17 cellular contexts compared by ENCODE assay signal in genomic region chrX:9821581-9821980, GRCh38. TPM values are rescaled to one million over a fixed set of nuclear protein-coding genes. Genes with fewer than 3 reads are reported as not detected.
A peak's percentile ranks its signal among the peaks of the same experiment; 100 is the strongest.
DNase-seq lines count a peak whose midpoint lies in the region; ATAC-seq and TF ChIP-seq lines count a peak whose summit lies in the region.
"Had no signal": no experiment of that assay in that cellular context is flagged by ENCODE, and none has a peak within 500 bp of the region (broad histone marks: within the 10 kb centered on the region; RNA-seq: fewer than 3 reads in every experiment).

No MANE protein-coding gene starts in this region.

- no peak overlapping the region for H2AFZ ChIP-seq in GM23338

- peaks cover 36% of the 10 kb centered on the region for H3K4me1 Mint-ChIP-seq in GM23338
- peaks cover 55% of the 10 kb centered on the region for H3K4me1 Mint-ChIP-seq in WTC11
- no peaks in the 10 kb centered on the region for H3K4me1 Mint-ChIP-seq in activated naive CD8-positive, alpha-beta T cell treated with anti-CD3 and anti-CD28 coated beads, Interleukin-2, amount 50 U/mL, for 24 hours

- intact Hi-C loops in spleen (cut with DNase I; ENCODE audit: low total_unique reads): no loop called here

- H3F3A ChIP-seq in GM23338 (replicated peaks; ENCODE audit: low read depth): no peaks in the 10 kb centered on the region

- H3K9me3 Mint-ChIP-seq in GM23338 (no peaks in the 10 kb centered on the region), WTC11 (no peaks in the 10 kb centered on the region)
- H3K9me3 Mint-ChIP-seq in activated naive CD8-positive, alpha-beta T cell treated with anti-CD3 and anti-CD28 coated beads, Interleukin-2, amount 50 U/mL, for 24 hours: no peaks in the 10 kb centered on the region
- H3K9me3 Mint-ChIP-seq: CD4-positive, alpha-beta T cell had no signal

- 0 out of 4 replicates have a peak, but pooled peaks of 1 of the 2 experiments have one; percentile 4 for TF ChIP-seq CTCF in GM23338 (conservative IDR thresholded peaks at IDR 0.05; ENCODE audit: low read depth in 2 of 2)
- TF ChIP-seq CTCF in WTC11 (IDR thresholded peaks at IDR 0.05): no peak
- TF ChIP-seq CTCF in spleen (IDR thresholded peaks at IDR 0.05 in 8 of 11, conservative IDR thresholded peaks at IDR 0.05 in 3 of 11): no peak
- TF ChIP-seq CTCF in right atrium auricular region (IDR thresholded peaks at IDR 0.05): no peak

- TF ChIP-seq POLR2A in spleen (IDR thresholded peaks at IDR 0.05): no peak

- H4K20me1 ChIP-seq in GM23338 (replicated peaks; ENCODE audit: insufficient read depth): no peaks in the 10 kb centered on the region; the same call in none of the 2 replicates
- H4K20me1 ChIP-seq: BLaER1 treated with 17β-estradiol and CSF1 and Interleukin-3, amounts not matched to agents 10 nM and 100 nM had no signal

- H3K27ac ChIP-seq in GM23338 (ENCODE audit: low read depth) (no peak overlapping the region), HUES6 (ENCODE audit: low read depth, low read length) (0 out of 2 replicates have a peak overlapping the region, but pooled peaks have one; percentile 13), spleen (no peak overlapping the region), right atrium auricular region (no peak overlapping the region)
- H3K27ac ChIP-seq: BLaER1 treated with 17β-estradiol and CSF1 and Interleukin-3, amounts not matched to agents 10 nM and 100 nM; HL-60; KMS-11 had no signal

- POLR2A ChIA-PET in WTC11 (lab: Charles Lee): interaction anchor here (0.5 kb wide), 1 partner anchor 23 kb away, joined by 6 read pairs; no protein-coding TSS in a partner anchor

- CTCF ChIA-PET in WTC11 (lab: Charles Lee): no interaction called here

- peaks cover 36% of the 10 kb centered on the region for H3K4me1 ChIP-seq in GM23338 (ENCODE audit: insufficient read depth)
- H3K4me1 ChIP-seq in HUES6 (ENCODE audit: control insufficient read depth, insufficient read depth, low read length): peaks cover 47% of the 10 kb centered on the region
- no peaks in the 10 kb centered on the region for H3K4me1 ChIP-seq in spleen
- H3K4me1 ChIP-seq in right atrium auricular region: no peaks in the 10 kb centered on the region

- no peak overlapping the region for H3K4me3 ChIP-seq in GM23338
- H3K4me3 ChIP-seq in HUES6 (ENCODE audit: low read depth, low read length): no peak overlapping the region
- no peak overlapping the region for H3K4me3 ChIP-seq in spleen
- H3K4me3 ChIP-seq in right atrium auricular region: no peak overlapping the region
- H3K4me3 ChIP-seq: BLaER1 treated with 17β-estradiol and CSF1 and Interleukin-3, amounts not matched to agents 10 nM and 100 nM had no signal

- no peak for DNase-seq in GM23338 (ENCODE audit: low spot score)
- no peak for DNase-seq in WTC11 (ENCODE audit: low spot score)
- peak; percentile 2 for DNase-seq in spleen
- no peak for DNase-seq in activated naive CD8-positive, alpha-beta T cell treated with anti-CD3 and anti-CD28 coated beads, Interleukin-2, amount 50 U/mL, for 24 hours
- DNase-seq in right atrium auricular region (ENCODE audit: low spot score): no peak
- DNase-seq in HuH-7 (ENCODE audit: low spot score): no peak
- DNase-seq: ACHN; CD4-positive, alpha-beta T cell; DMS153; DMS79 treated with DMSO at 0.1 percent for 48 hours; EL; GOT3 had no signal

- H3K9me2 ChIP-seq in GM23338 (ENCODE audit: insufficient read depth): no peaks in the 10 kb centered on the region

- no peak overlapping the region for H3K9ac ChIP-seq in HUES6 (ENCODE audit: low read length)
- H3K9ac ChIP-seq: BLaER1 treated with 17β-estradiol and CSF1 and Interleukin-3, amounts not matched to agents 10 nM and 100 nM; KMS-11 had no signal

- H3K79me2 ChIP-seq in GM23338 (replicated peaks; ENCODE audit: insufficient read depth): peaks cover 22% of the 10 kb centered on the region

- 67 to 91% (median 80%) methylated on average over 8 of the region's 8 CpGs for WGBS in spleen, 5 donors

- H3K4me3 Mint-ChIP-seq in GM23338: peak overlapping the region; percentile 47; the same call in 2 of the 3 replicates
- H3K4me3 Mint-ChIP-seq in WTC11: peak overlapping the region; percentile 48
- no peak overlapping the region for H3K4me3 Mint-ChIP-seq in activated naive CD8-positive, alpha-beta T cell treated with anti-CD3 and anti-CD28 coated beads, Interleukin-2, amount 50 U/mL, for 24 hours
- H3K4me3 Mint-ChIP-seq: CD4-positive, alpha-beta T cell had no signal

- peak overlapping the region; percentile 83 for H3K27ac Mint-ChIP-seq in GM23338
- peak overlapping the region; percentile 91 for H3K27ac Mint-ChIP-seq in WTC11
- no peak overlapping the region for H3K27ac Mint-ChIP-seq in activated naive CD8-positive, alpha-beta T cell treated with anti-CD3 and anti-CD28 coated beads, Interleukin-2, amount 50 U/mL, for 24 hours
- H3K27ac Mint-ChIP-seq: CD4-positive, alpha-beta T cell had no signal

- H3K36me3 ChIP-seq in GM23338 (ENCODE audit: insufficient read depth) (no peaks in the 10 kb centered on the region), HUES6 (ENCODE audit: control insufficient read depth, insufficient read depth, low read length) (no peaks in the 10 kb centered on the region), spleen (no peaks in the 10 kb centered on the region), right atrium auricular region (no peaks in the 10 kb centered on the region)
- H3K36me3 ChIP-seq: BLaER1 treated with 17β-estradiol and CSF1 and Interleukin-3, amounts not matched to agents 10 nM and 100 nM had no signal

- H3K9me3 ChIP-seq in HUES6 (ENCODE audit: control insufficient read depth, insufficient read depth, low read depth, low read length) (no peaks in the 10 kb centered on the region), spleen (no peaks in the 10 kb centered on the region), right atrium auricular region (no peaks in the 10 kb centered on the region)
- H3K9me3 ChIP-seq: BLaER1 treated with 17β-estradiol and CSF1 and Interleukin-3, amounts not matched to agents 10 nM and 100 nM had no signal

- H3K4me2 ChIP-seq in GM23338: peak overlapping the region; percentile 19
- H3K4me2 ChIP-seq: BLaER1 treated with 17β-estradiol and CSF1 and Interleukin-3, amounts not matched to agents 10 nM and 100 nM; KMS-11 had no signal

- ATAC-seq in GM23338 (peak; percentile 30), WTC11 (peak; percentile 36)
- ATAC-seq in activated naive CD8-positive, alpha-beta T cell treated with anti-CD3 and anti-CD28 coated beads, Interleukin-2, amount 50 U/mL, for 24 hours: no peak
- ATAC-seq: HCT116 had no signal

- H3K27me3 Mint-ChIP-seq in GM23338 (ENCODE audit: insufficient read depth, low read depth, poor library complexity) (peaks cover 7% of the 10 kb centered on the region), WTC11 (ENCODE audit: low read depth) (no peaks in the 10 kb centered on the region)
- H3K27me3 Mint-ChIP-seq in activated naive CD8-positive, alpha-beta T cell treated with anti-CD3 and anti-CD28 coated beads, Interleukin-2, amount 50 U/mL, for 24 hours: peaks cover 9% of the 10 kb centered on the region

- H3K27me3 ChIP-seq in GM23338 (ENCODE audit: insufficient read depth) (no peaks in the 10 kb centered on the region), HUES6 (ENCODE audit: control insufficient read depth, insufficient read depth, low read length) (no peaks in the 10 kb centered on the region), spleen (replicated peaks in 1 of 7) (peaks cover 0 to 10% (median 0%) of the 10 kb centered on the region in 7 donors), right atrium auricular region (no peaks in the 10 kb centered on the region)

- H3K36me3 Mint-ChIP-seq in GM23338 (ENCODE audit: low read depth) (no peaks in the 10 kb centered on the region), WTC11 (no peaks in the 10 kb centered on the region)
- no peaks in the 10 kb centered on the region for H3K36me3 Mint-ChIP-seq in activated naive CD8-positive, alpha-beta T cell treated with anti-CD3 and anti-CD28 coated beads, Interleukin-2, amount 50 U/mL, for 24 hours (ENCODE audit: low read depth)

TF ChIP-seq in GM23338, 12 proteins besides CTCF, POLR2A, EP300 and RAD21 (continues in another document):
- TF ChIP-seq ZNF331 (CRISPR knock-in tag; IDR thresholded peaks at IDR 0.05; ENCODE audit: low read depth) (no peak), ZNF114 (CRISPR knock-in tag; IDR thresholded peaks at IDR 0.05) (no peak)

TF ChIP-seq in WTC11, 78 proteins besides CTCF, POLR2A, EP300 and RAD21 (continues in another document):
- TF ChIP-seq AFF4 (CRISPR knock-in tag; IDR thresholded peaks at IDR 0.05; ENCODE audit: borderline replicate concordance): no peak

RNA-seq across cellular contexts. Expression of gene SHROOM2, which starts 35.4 kb away (rescaled TPM):
- 15.8 and 16.8 TPM in 2 replicates for total RNA-seq in GM23338 (2014; rRNA removed; shearing (Covaris generic))
- 3.2 and 3.5 TPM in 2 replicates for polyA plus RNA-seq in GM23338 (2016; fragmentation: Nextera tagmentation; extraction: Ambion mirVana)
- 12.3 to 14.8 TPM (median 12.3 TPM) in 3 replicates for total RNA-seq in WTC11 (2021)
- 1 to 10 TPM; 1.5 to 3.7 (median 2.0) TPM for total RNA-seq in spleen
- polyA plus RNA-seq in spleen: under 1 TPM; 0.21 to 0.61 (median 0.22) TPM
- total RNA-seq in right atrium auricular region: 1 to 10 TPM; 2.7 to 6.4 TPM
- total RNA-seq: CD4-positive, alpha-beta T cell had no signal

RNA-seq across cellular contexts. Expression of gene GPR143, which starts 55.9 kb away (rescaled TPM):
- 13.0 and 17.2 TPM in 2 replicates for total RNA-seq in GM23338 (2014; rRNA removed; shearing (Covaris generic))
- polyA plus RNA-seq in GM23338 (2016; fragmentation: Nextera tagmentation; extraction: Ambion mirVana) (7.4 and 9.4 TPM in 2 replicates), spleen (under 1 TPM in 1 of 3 donors, not detected in 2; 0.17 TPM)
- total RNA-seq in WTC11 (2021) (11.7 to 18.3 TPM (median 14.0 TPM) in 3 replicates), spleen (not detected), right atrium auricular region (1 to 10 TPM in 1 of 2 donors, under 1 TPM in 1; 0.31 to 1.1 TPM)
- total RNA-seq: CD4-positive, alpha-beta T cell had no signal
